Comparison of ENCODE assay signal across 8 cellular contexts in genomic region chr5:10607666-10608442, GRCh38. TPM values are rescaled to one million over a fixed set of nuclear protein-coding genes. Genes with fewer than 3 reads are reported as not detected.
A peak's percentile ranks its signal among the peaks of the same experiment; 100 is the strongest.
DNase-seq lines count a peak whose midpoint lies in the region; ATAC-seq and TF ChIP-seq lines count a peak whose summit lies in the region.

No MANE protein-coding gene starts in this region.

- H3K4me2 ChIP-seq in BLaER1 treated with 17β-estradiol and CSF1 and Interleukin-3, amounts not matched to agents 10 nM and 100 nM, result peak overlapping the region; percentile 77 to 90 (median 84)

- no peak for TF ChIP-seq EP300 in suprapubic skin (IDR thresholded peaks at IDR 0.05)

- ATAC-seq in GM19035 (IDR thresholded peaks at IDR 0.05; ENCODE audit: unreplicated experiment) (peak; percentile 63), HG03103 (IDR thresholded peaks at IDR 0.05; ENCODE audit: low read depth, unreplicated experiment) (peak; percentile 48)

- peak overlapping the region; percentile 76 to 90 (median 83) for H3K27ac ChIP-seq in BLaER1 treated with 17β-estradiol and CSF1 and Interleukin-3, amounts not matched to agents 10 nM and 100 nM
- H3K27ac ChIP-seq in right atrium auricular region, result peak overlapping the region; percentile 71 to 74
- H3K27ac ChIP-seq in suprapubic skin, result peak overlapping the region; percentile 53

- peak overlapping the region; percentile 67 to 79 (median 73); a peak in 21 of 22 replicates for H3K9ac ChIP-seq in BLaER1 treated with 17β-estradiol and CSF1 and Interleukin-3, amounts not matched to agents 10 nM and 100 nM

- H3K4me3 ChIP-seq in BLaER1 treated with 17β-estradiol and CSF1 and Interleukin-3, amounts not matched to agents 10 nM and 100 nM, result peak overlapping the region; percentile 13 to 46 (median 40); a peak in 17 of 20 replicates
- H3K4me3 ChIP-seq in right atrium auricular region, result no peak overlapping the region
- no peak overlapping the region for H3K4me3 ChIP-seq in suprapubic skin

- no peaks in the 10 kb centered on the region for H3K27me3 ChIP-seq in BLaER1 treated with 17β-estradiol and CSF1 and Interleukin-3, amounts not matched to agents 10 nM and 100 nM
- no peaks in the 10 kb centered on the region for H3K27me3 ChIP-seq in right atrium auricular region
- no peaks in the 10 kb centered on the region for H3K27me3 ChIP-seq in suprapubic skin

- DNase-seq in SKM-1 treated with dmso at 0.1 percent for 144 hours (lab: John Stamatoyannopoulos, UW; ENCODE audit: unreplicated experiment) (peak; percentile 80), right atrium auricular region (ENCODE audit: low spot score) (peak; percentile 77), suprapubic skin (ENCODE audit: low spot score in 2 of 2) (peak in 1 of 2 donors; percentile 78), NCI-H345 (lab: John Stamatoyannopoulos, UW) (no peak), NCI-H2081 treated with DMSO at 0.1 percent for 48 hours (lab: John Stamatoyannopoulos, UW) (no peak)

- H3K36me3 ChIP-seq in BLaER1 treated with 17β-estradiol and CSF1 and Interleukin-3, amounts not matched to agents 10 nM and 100 nM, result peaks cover 0 to 33% (median 0%) of the 10 kb centered on the region in 11 experiments; a peak in 7 of 22 replicates
- H3K36me3 ChIP-seq in right atrium auricular region (no peaks in the 10 kb centered on the region), suprapubic skin (no peaks in the 10 kb centered on the region)

- H3K9me3 ChIP-seq in BLaER1 treated with 17β-estradiol and CSF1 and Interleukin-3, amounts not matched to agents 10 nM and 100 nM (replicated peaks in 1 of 11), result peaks cover 0 to 4% (median 0%) of the 10 kb centered on the region in 11 experiments; a peak in 2 of 22 replicates
- H3K9me3 ChIP-seq in right atrium auricular region (no peaks in the 10 kb centered on the region), suprapubic skin (no peaks in the 10 kb centered on the region)

- peaks cover 0 to 32% (median 0%) of the 10 kb centered on the region in 11 experiments; a peak in 7 of 22 replicates for H4K20me1 ChIP-seq in BLaER1 treated with 17β-estradiol and CSF1 and Interleukin-3, amounts not matched to agents 10 nM and 100 nM

- 68% methylated on average over 14 of the region's 14 CpGs for WGBS in suprapubic skin

- TF ChIP-seq POLR2A in suprapubic skin (IDR thresholded peaks at IDR 0.05), result no peak

- TF ChIP-seq CTCF in right atrium auricular region (IDR thresholded peaks at IDR 0.05), result peak in 1 of 2 donors; percentile 29
- peak in 1 of 2 donors; percentile 25 for TF ChIP-seq CTCF in suprapubic skin (IDR thresholded peaks at IDR 0.05)

- peaks cover 27 to 76% (median 64%) of the 10 kb centered on the region in 10 experiments for H3K4me1 ChIP-seq in BLaER1 treated with 17β-estradiol and CSF1 and Interleukin-3, amounts not matched to agents 10 nM and 100 nM
- H3K4me1 ChIP-seq in right atrium auricular region (peaks cover 0 to 17% of the 10 kb centered on the region in 2 donors), suprapubic skin (peaks cover 14% of the 10 kb centered on the region)

RNA-seq across cellular contexts. Expression of gene ANKRD33B, which starts 44.0 kb away (rescaled TPM):
- total RNA-seq in right atrium auricular region (1 to 10 TPM; 1.2 to 4.7 TPM), suprapubic skin (10 to 100 TPM; 16.7 to 27.0 (median 24.8) TPM)

Comparison
In these comparisons a context has a peak if more than half of its experiments do, and no peak if none do; other contexts are left out.
1. H3K4me3 ChIP-seq: peak in BLaER1 treated with 17β-estradiol and CSF1 and Interleukin-3, amounts not matched to agents 10 nM and 100 nM (10 of 10); none in right atrium auricular region (0 of 2) and suprapubic skin (single experiment).
2. DNase-seq: peak in SKM-1 treated with dmso at 0.1 percent for 144 hours (single experiment) and right atrium auricular region (single experiment); none in NCI-H345 (single experiment) and NCI-H2081 treated with DMSO at 0.1 percent for 48 hours (single experiment).
3. Peak in every context shown above with its lines, with median percentiles within 50 percentile points of each other: H3K27ac ChIP-seq.